17 cellular contexts compared by ENCODE assay signal in the genomic region with DNA sequence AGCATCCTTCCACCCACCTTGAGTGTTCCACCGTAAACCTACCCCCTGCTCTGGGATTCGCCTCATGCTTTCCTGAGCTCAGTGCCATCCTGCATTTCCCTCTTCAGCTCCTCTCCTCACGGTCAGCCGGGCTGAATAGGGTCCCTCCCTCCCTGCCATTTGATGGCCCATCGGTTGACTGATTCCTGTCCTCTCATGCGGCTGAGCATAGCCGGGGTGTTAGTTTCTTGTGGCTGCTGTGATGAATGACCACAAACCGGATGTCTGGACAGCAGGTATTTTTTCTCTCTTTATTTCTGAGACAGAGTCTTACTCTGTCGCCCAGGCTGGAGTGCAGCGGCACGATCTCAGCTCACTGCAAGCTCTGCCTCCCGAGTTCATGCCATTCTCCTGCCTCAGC. TPM values are rescaled to one million over a fixed set of nuclear protein-coding genes. Genes with fewer than 3 reads are reported as not detected.
DNase-seq lines count a peak whose midpoint lies in the region; ATAC-seq and TF ChIP-seq lines count a peak whose summit lies in the region.
"Had no signal": no experiment of that assay in that cellular context is flagged by ENCODE, and none has a peak within 500 bp of the region (broad histone marks: within the 10 kb centered on the region; RNA-seq: fewer than 3 reads in every experiment).

No MANE protein-coding gene starts in this region.

- no peak for TF ChIP-seq CTCF in nephron progenitor cell (IDR thresholded peaks at IDR 0.05)

- in situ Hi-C loops in Caki2 (cut with HindIII; ENCODE audit: low pct_unique_long_range_greater_than_20kb, low sequenced_read_pairs), result no loop called here

- peaks cover 26% of the 10 kb centered on the region for H3K4me1 Mint-ChIP-seq in nephron progenitor cell

- no peaks in the 10 kb centered on the region for H3K9me3 Mint-ChIP-seq in nephron progenitor cell
- H3K9me3 Mint-ChIP-seq: CD14-positive monocyte, H9 had no signal

- no peak overlapping the region for H3K4me3 Mint-ChIP-seq in nephron progenitor cell
- H3K4me3 Mint-ChIP-seq: CD14-positive monocyte, H9 had no signal

- no peaks in the 10 kb centered on the region for H3K36me3 Mint-ChIP-seq in nephron progenitor cell (ENCODE audit: low read depth)
- H3K36me3 Mint-ChIP-seq: CD14-positive monocyte had no signal

- peak overlapping the region; percentile 91 for H3K27ac Mint-ChIP-seq in nephron progenitor cell
- H3K27ac Mint-ChIP-seq: CD14-positive monocyte had no signal

- H3K27me3 Mint-ChIP-seq in nephron progenitor cell (ENCODE audit: low read depth, poor library complexity), result peaks cover 25% of the 10 kb centered on the region

- ATAC-seq in HG02798 (IDR thresholded peaks at IDR 0.05; ENCODE audit: poor library complexity, unreplicated experiment) (peak; percentile 49), HG02852 (IDR thresholded peaks at IDR 0.05; ENCODE audit: unreplicated experiment) (no peak), HG03469 (IDR thresholded peaks at IDR 0.05; ENCODE audit: unreplicated experiment) (no peak), HG02970 (IDR thresholded peaks at IDR 0.05; ENCODE audit: low FRiP score, unreplicated experiment) (no peak)

- DNase-seq in Caki2 (ENCODE audit: low read depth) (peak; percentile 77), SW480 (ENCODE audit: low spot score) (peak; percentile 75), nephron progenitor cell (peak; percentile 54), NCI-H82 (lab: John Stamatoyannopoulos, UW) (no peak)
- DNase-seq: Caco-2, DMS53, H9, KG1, NCI-H1092, NCI-H226, NCI-H526 treated with DMSO at 0.1 percent for 48 hours, Right ventricle myocardium superior had no signal

RNA-seq across cellular contexts. Expression of a gene that starts 44.1 kb away (rescaled TPM):
- 3.1 and 9.6 TPM in 2 replicates for total RNA-seq in Caki2 (2014; rRNA removed; shearing (Covaris generic); ENCODE audit: low replicate concordance)
- total RNA-seq: Right ventricle myocardium superior had no signal
